ENCODE assay signal across 27 cellular contexts in genomic region chr11:27596802-27597201, GRCh38.
DNase-seq lines count a peak whose midpoint lies in the region; ATAC-seq, FAIRE-seq and TF ChIP-seq lines count a peak whose summit lies in the region.
"Had no signal": no experiment of that assay in that cellular context is flagged by ENCODE, and none has a peak within 500 bp of the region (broad histone marks: within the 10 kb centered on the region; RNA-seq: fewer than 3 reads in every experiment).

No MANE protein-coding gene starts in this region.

- no peak overlapping the region for H2BK12ac ChIP-seq in H1 (ENCODE audit: low read depth, low read length)

- H3K4me3 ChIP-seq in GM23338 = 0 out of 2 replicates have a peak overlapping the region, but pooled peaks have one; percentile 2
- no peak overlapping the region for H3K4me3 ChIP-seq in H1 (ENCODE audit: extremely low read depth in 1 of 4, insufficient read depth in 2 of 4, low read depth in 3 of 4, low read length in 4 of 4)
- H3K4me3 ChIP-seq in right lobe of liver = no peak overlapping the region
- H3K4me3 ChIP-seq in coronary artery = no peak overlapping the region
- H3K4me3 ChIP-seq: BLaER1, GM12878 had no signal

- H3K79me2 ChIP-seq in GM23338 (replicated peaks; ENCODE audit: insufficient read depth) = no peaks in the 10 kb centered on the region
- H3K79me2 ChIP-seq in H1 (ENCODE audit: control insufficient read depth in 1 of 2, insufficient read depth in 2 of 2, low read length in 2 of 2) = no peaks in the 10 kb centered on the region

- H3K9me3 Mint-ChIP-seq in GM23338 = 0 out of 3 replicates have a peak, but pooled peaks cover 3% of the 10 kb centered on the region

- H3K27me3 ChIP-seq in GM23338 (ENCODE audit: insufficient read depth) (no peaks in the 10 kb centered on the region), H1 (replicated peaks in 1 of 4; ENCODE audit: control insufficient read depth in 3 of 4, extremely low read depth in 1 of 4, insufficient read depth in 3 of 4, low read length in 3 of 4) (peaks cover 0 to 2% (median 0%) of the 10 kb centered on the region in 4 experiments; a peak in 1 of 7 replicates), right lobe of liver (no peaks in the 10 kb centered on the region)
- H3K27me3 ChIP-seq: BE2C, BLaER1 had no signal

- no peaks in the 10 kb centered on the region for H3K36me3 Mint-ChIP-seq in GM23338 (ENCODE audit: low read depth)
- H3K36me3 Mint-ChIP-seq: CD14-positive monocyte; CD4-positive, CD25-positive, alpha-beta regulatory T cell had no signal

- intact Hi-C loops in right lobe of liver (cut with DNase I) = no loop called here

- H3K4me1 ChIP-seq in GM23338 (ENCODE audit: insufficient read depth) (peaks cover 5% of the 10 kb centered on the region; the same call in 1 of the 2 replicates), H1 (replicated peaks in 1 of 4; ENCODE audit: control insufficient read depth in 3 of 4, insufficient read depth in 4 of 4, low read length in 3 of 4) (peaks cover 0 to 5% (median 0%) of the 10 kb centered on the region in 4 experiments; a peak in 1 of 7 replicates), right lobe of liver (no peaks in the 10 kb centered on the region)
- H3K4me1 ChIP-seq: BE2C, BLaER1 had no signal

- no peak for TF ChIP-seq CTCF in GM23338 (conservative IDR thresholded peaks at IDR 0.05; ENCODE audit: low read depth in 2 of 2)
- no peak for TF ChIP-seq CTCF in H1 (IDR thresholded peaks at IDR 0.05; ENCODE audit: control extremely low read depth in 1 of 3, insufficient read depth in 1 of 3, low read depth in 1 of 3, low read length in 3 of 3)
- no peak for TF ChIP-seq CTCF in right lobe of liver (IDR thresholded peaks at IDR 0.05)
- TF ChIP-seq CTCF in coronary artery (IDR thresholded peaks at IDR 0.05) = no peak

- no peak overlapping the region for H4K91ac ChIP-seq in H1 (replicated peaks; ENCODE audit: insufficient read length, low read length)

- TF ChIP-seq EP300 in H1 (IDR thresholded peaks at IDR 0.05; ENCODE audit: borderline replicate concordance in 1 of 2, low read depth in 2 of 2, low read length in 2 of 2) = no peak

- H2BK15ac ChIP-seq in H1 (ENCODE audit: low read length) = no peak overlapping the region

- H3F3A ChIP-seq in GM23338 (replicated peaks; ENCODE audit: low read depth) = no peaks in the 10 kb centered on the region

- H3K56ac ChIP-seq in H1 (replicated peaks; ENCODE audit: insufficient read length, low read depth, low read length) = no peak overlapping the region

- no peak overlapping the region for H2AFZ ChIP-seq in GM23338
- no peak overlapping the region for H2AFZ ChIP-seq in H1 (ENCODE audit: low read length)

- H2AK5ac ChIP-seq in H1 (ENCODE audit: low read depth, low read length) = no peak overlapping the region

- H4K20me1 ChIP-seq in GM23338 (replicated peaks; ENCODE audit: insufficient read depth) (no peaks in the 10 kb centered on the region), H1 (replicated peaks in 1 of 2; ENCODE audit: control insufficient read depth in 1 of 2, insufficient read depth in 2 of 2, low read length in 2 of 2) (no peaks in the 10 kb centered on the region)
- H4K20me1 ChIP-seq: BLaER1 had no signal

- H3K14ac ChIP-seq in H1 (ENCODE audit: insufficient read length) = no peak overlapping the region

- TF ChIP-seq RAD21 in H1 (IDR thresholded peaks at IDR 0.05 in 1 of 2, conservative IDR thresholded peaks at IDR 0.05 in 1 of 2; ENCODE audit: low read depth in 2 of 2, low read length in 2 of 2) = no peak

- POLR2A ChIA-PET in H1 (lab: Charles Lee; ENCODE audit: partially characterized antibody) = interaction anchor here (0.6 to 2.0 kb wide), 3 partner anchors 8 to 28 kb away, joined by 3 to 5 read pairs (median 5); no protein-coding TSS in a partner anchor

- WGBS in H1 (ENCODE audit: extremely low coverage in 1 of 2, insufficient coverage in 1 of 2, insufficient read length in 1 of 2, insufficient replicate concordance in 2 of 2, low coverage in 1 of 2, low lambda C conversion rate in 2 of 2, missing lambda C conversion rate in 1 of 2), 2 experiments = 76% methylated on average over 2 of the region's 2 CpGs; no CpG with 5 or more reads in 1 of the 2 experiments
- WGBS in right lobe of liver (ENCODE audit: insufficient coverage, low coverage, low lambda C conversion rate, missing lambda C conversion rate) = 27% methylated on average over 2 of the region's 2 CpGs

- DNase-seq in GM23338 (ENCODE audit: low spot score) (no peak), H1 (ENCODE audit: low read depth in 1 of 2, low spot score in 2 of 2) (no peak), right lobe of liver (no peak), NCI-H128 (lab: John Stamatoyannopoulos, UW; ENCODE audit: unreplicated experiment) (no peak), coronary artery (ENCODE audit: low spot score) (no peak)
- DNase-seq: 8988T; ACHN; BE2C; C1 segment of cervical spinal cord; CD4-positive, alpha-beta memory T cell; CD4-positive, CD25-positive, alpha-beta regulatory T cell; CD8-positive, alpha-beta memory T cell; COR-L47; DMS 273 treated with DMSO at 0.1 percent for 48 hours; DMS153; DMS53; DMS79; DND-41; EL; GDM1 had no signal

- peaks cover 8% of the 10 kb centered on the region; the same call in 1 of the 2 replicates for H3K9me2 ChIP-seq in GM23338 (ENCODE audit: insufficient read depth)

- H3K27ac ChIP-seq in GM23338 (ENCODE audit: low read depth) = no peak overlapping the region
- no peak overlapping the region for H3K27ac ChIP-seq in H1 (ENCODE audit: low read depth, low read length)
- no peak overlapping the region for H3K27ac ChIP-seq in right lobe of liver
- no peak overlapping the region for H3K27ac ChIP-seq in coronary artery
- H3K27ac ChIP-seq: BLaER1 had no signal

- H4K8ac ChIP-seq in H1 (ENCODE audit: extremely low read depth, insufficient read depth, low read length) = no peak overlapping the region

- ATAC-seq in GM23338 = no peak
- ATAC-seq in right lobe of liver = peak; percentile 40 to 81 (median 64)
- no peak for ATAC-seq in GM21447 (IDR thresholded peaks at IDR 0.05; ENCODE audit: unreplicated experiment)
- ATAC-seq: GM12878 had no signal

- FAIRE-seq in H1 (lab: Jason Lieb, UNC) = no peak
- FAIRE-seq: A204.1, GM12878, GM12892, GM18507 had no signal

- 0 out of 2 replicates have a peak overlapping the region, but pooled peaks have one; percentile 1 for H2BK20ac ChIP-seq in H1 (ENCODE audit: low read length)

- no peak overlapping the region for H3K4ac ChIP-seq in H1 (replicated peaks; ENCODE audit: insufficient read length, low read depth, low read length)

- H3K4me3 Mint-ChIP-seq in GM23338 = no peak overlapping the region
- H3K4me3 Mint-ChIP-seq: CD14-positive monocyte; CD4-positive, alpha-beta memory T cell; CD4-positive, CD25-positive, alpha-beta regulatory T cell; CD8-positive, alpha-beta memory T cell had no signal

- H2BK120ac ChIP-seq in H1 (replicated peaks; ENCODE audit: low read depth, low read length) = no peak overlapping the region

- H3K18ac ChIP-seq in H1 (ENCODE audit: extremely low read depth, low read length) = no peak overlapping the region

- H3K27ac Mint-ChIP-seq in GM23338 = no peak overlapping the region
- H3K27ac Mint-ChIP-seq: CD4-positive, CD25-positive, alpha-beta regulatory T cell; CD8-positive, alpha-beta memory T cell had no signal

- H3K9me3 ChIP-seq in H1 (ENCODE audit: insufficient read depth in 2 of 2, low read depth in 1 of 2, low read length in 1 of 2) (no peaks in the 10 kb centered on the region), right lobe of liver (no peaks in the 10 kb centered on the region)
- H3K9me3 ChIP-seq: BE2C, BLaER1 had no signal

- H3K27me3 Mint-ChIP-seq in GM23338 (ENCODE audit: insufficient read depth, low read depth, poor library complexity) = peaks cover 6% of the 10 kb centered on the region
- H3K27me3 Mint-ChIP-seq: CD4-positive, alpha-beta memory T cell; CD4-positive, CD25-positive, alpha-beta regulatory T cell; CD8-positive, alpha-beta memory T cell had no signal

- no peak overlapping the region for H4K5ac ChIP-seq in H1 (ENCODE audit: insufficient read length, low read depth, low read length)

- H3K79me1 ChIP-seq in H1 (ENCODE audit: low read depth, low read length) = no peaks in the 10 kb centered on the region

- no peak overlapping the region for H2BK5ac ChIP-seq in H1 (ENCODE audit: low read depth, low read length)

- CTCF ChIA-PET in H1 (lab: Charles Lee; ENCODE audit: partially characterized antibody) = no interaction called here

- H3K23ac ChIP-seq in H1 (ENCODE audit: insufficient read length) = no peak overlapping the region

- no peaks in the 10 kb centered on the region for H3K36me3 ChIP-seq in GM23338 (ENCODE audit: insufficient read depth)
- no peaks in the 10 kb centered on the region for H3K36me3 ChIP-seq in H1 (ENCODE audit: control insufficient read depth in 2 of 4, insufficient read depth in 4 of 4, low read length in 3 of 4)
- H3K36me3 ChIP-seq in right lobe of liver = no peaks in the 10 kb centered on the region
- H3K36me3 ChIP-seq: BE2C, BLaER1 had no signal

- H3K23me2 ChIP-seq in H1 (ENCODE audit: low read depth, low read length) = no peaks in the 10 kb centered on the region

- H3K4me2 ChIP-seq in GM23338 (no peak overlapping the region), H1 (ENCODE audit: insufficient read depth in 1 of 2, low read depth in 2 of 2, low read length in 2 of 2) (no peak overlapping the region)
- H3K4me2 ChIP-seq: BLaER1 had no signal

- H3K4me1 Mint-ChIP-seq in GM23338 = peaks cover 7% of the 10 kb centered on the region; the same call in 2 of the 3 replicates
- H3K4me1 Mint-ChIP-seq: CD14-positive monocyte; CD4-positive, alpha-beta memory T cell; CD8-positive, alpha-beta memory T cell had no signal

- no peak overlapping the region for H3K9ac ChIP-seq in H1 (replicated peaks in 1 of 4; ENCODE audit: extremely low read depth in 1 of 4, low read depth in 3 of 4, low read length in 3 of 4)
- H3K9ac ChIP-seq: BLaER1 had no signal

- TF ChIP-seq POLR2A in H1 (IDR thresholded peaks at IDR 0.05; ENCODE audit: control extremely low read depth in 1 of 2, low read depth in 2 of 2, low read length in 2 of 2) (no peak), right lobe of liver (IDR thresholded peaks at IDR 0.05) (no peak)

TF ChIP-seq in GM23338, 12 proteins besides CTCF, POLR2A, EP300 and RAD21 (continues in another document):
- no peak for TF ChIP-seq ZNF114 (CRISPR knock-in tag; IDR thresholded peaks at IDR 0.05)

TF ChIP-seq in H1, 55 proteins besides CTCF, POLR2A, EP300 and RAD21 (continues in another document):
- TF ChIP-seq POU5F1 (IDR thresholded peaks at IDR 0.05; ENCODE audit: low read depth, low read length) = no peak
- TF ChIP-seq NANOG (IDR thresholded peaks at IDR 0.05; ENCODE audit: insufficient read depth, low read depth, low read length, poor library complexity, severe bottlenecking) = no peak
- no peak for TF ChIP-seq SIX5 (IDR thresholded peaks at IDR 0.05; ENCODE audit: low read depth, low read length)
- no peak for TF ChIP-seq PHF8 (conservative IDR thresholded peaks at IDR 0.05; ENCODE audit: low read depth, low read length)
- no peak for TF ChIP-seq RFX5 (IDR thresholded peaks at IDR 0.05; ENCODE audit: borderline replicate concordance, low read depth, low read length)

Comparison
In these comparisons a context has a peak if more than half of its experiments do, and no peak if none do; other contexts are left out.
1. ATAC-seq: peak in right lobe of liver (4 of 4); none in GM23338 (single experiment) and GM21447 (single experiment).